1 cellular context compared by ENCODE assay signal in the genomic region with DNA sequence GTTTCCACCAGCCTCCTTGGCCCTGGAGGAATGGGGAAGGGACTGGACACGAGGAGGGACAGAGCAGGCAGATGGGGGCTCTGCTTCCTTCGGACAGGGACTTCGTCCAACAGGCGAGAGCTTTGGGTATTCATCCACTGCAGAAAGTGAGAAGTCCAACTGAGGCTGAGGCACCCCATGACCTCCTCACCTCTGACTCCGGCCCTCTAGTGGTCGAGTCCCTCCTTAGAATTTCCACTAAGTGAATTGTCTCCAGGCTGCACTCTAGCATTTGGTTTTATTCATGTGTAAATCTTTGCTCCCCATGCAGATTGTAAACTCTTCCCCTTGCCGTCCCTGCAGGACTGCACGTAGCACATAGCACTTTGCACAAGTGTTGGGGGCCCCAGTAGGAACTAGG.
TF ChIP-seq lines count a peak whose summit lies in the region.

No MANE protein-coding gene starts in this region.

TF ChIP-seq in K562, 482 proteins besides CTCF, POLR2A, EP300 and RAD21:
- TF ChIP-seq, protein P1, sequence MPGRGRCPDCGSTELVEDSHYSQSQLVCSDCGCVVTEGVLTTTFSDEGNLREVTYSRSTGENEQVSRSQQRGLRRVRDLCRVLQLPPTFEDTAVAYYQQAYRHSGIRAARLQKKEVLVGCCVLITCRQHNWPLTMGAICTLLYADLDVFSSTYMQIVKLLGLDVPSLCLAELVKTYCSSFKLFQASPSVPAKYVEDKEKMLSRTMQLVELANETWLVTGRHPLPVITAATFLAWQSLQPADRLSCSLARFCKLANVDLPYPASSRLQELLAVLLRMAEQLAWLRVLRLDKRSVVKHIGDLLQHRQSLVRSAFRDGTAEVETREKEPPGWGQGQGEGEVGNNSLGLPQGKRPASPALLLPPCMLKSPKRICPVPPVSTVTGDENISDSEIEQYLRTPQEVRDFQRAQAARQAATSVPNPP (IDR thresholded peaks at IDR 0.05; ENCODE audit: borderline replicate concordance, insufficient read depth, insufficient read length) = no peak
- TF ChIP-seq, protein P2, sequence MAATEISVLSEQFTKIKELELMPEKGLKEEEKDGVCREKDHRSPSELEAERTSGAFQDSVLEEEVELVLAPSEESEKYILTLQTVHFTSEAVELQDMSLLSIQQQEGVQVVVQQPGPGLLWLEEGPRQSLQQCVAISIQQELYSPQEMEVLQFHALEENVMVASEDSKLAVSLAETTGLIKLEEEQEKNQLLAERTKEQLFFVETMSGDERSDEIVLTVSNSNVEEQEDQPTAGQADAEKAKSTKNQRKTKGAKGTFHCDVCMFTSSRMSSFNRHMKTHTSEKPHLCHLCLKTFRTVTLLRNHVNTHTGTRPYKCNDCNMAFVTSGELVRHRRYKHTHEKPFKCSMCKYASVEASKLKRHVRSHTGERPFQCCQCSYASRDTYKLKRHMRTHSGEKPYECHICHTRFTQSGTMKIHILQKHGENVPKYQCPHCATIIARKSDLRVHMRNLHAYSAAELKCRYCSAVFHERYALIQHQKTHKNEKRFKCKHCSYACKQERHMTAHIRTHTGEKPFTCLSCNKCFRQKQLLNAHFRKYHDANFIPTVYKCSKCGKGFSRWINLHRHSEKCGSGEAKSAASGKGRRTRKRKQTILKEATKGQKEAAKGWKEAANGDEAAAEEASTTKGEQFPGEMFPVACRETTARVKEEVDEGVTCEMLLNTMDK (IDR thresholded peaks at IDR 0.05; ENCODE audit: borderline replicate concordance, insufficient read depth, low read depth, low read length, poor library complexity, severe bottlenecking) = peak; percentile 35
- TF ChIP-seq DEAF1 (CRISPR knock-in tag; IDR thresholded peaks at IDR 0.05) (0 out of 2 replicates have a peak, but pooled peaks have one; percentile 29), GABPB1 (CRISPR knock-in tag; IDR thresholded peaks at IDR 0.05) (no peak)
